Comparison of ENCODE assay signal across 9 cellular contexts in genomic region chr15:88982304-88982945, GRCh38.
DNase-seq lines count a peak whose midpoint lies in the region; ATAC-seq and TF ChIP-seq lines count a peak whose summit lies in the region.
"Had no signal": no experiment of that assay in that cellular context is flagged by ENCODE, and none has a peak within 500 bp of the region (broad histone marks: within the 10 kb centered on the region; RNA-seq: fewer than 3 reads in every experiment).

No MANE protein-coding gene starts in this region.

- DNase-seq in memory B cell (ENCODE audit: low spot score in 2 of 2), result no peak
- DNase-seq in stimulated activated CD4-positive, alpha-beta T cell treated with anti-CD3 and anti-CD28 coated beads, Interleukin-4, amount 100 ng/mL, for 4 hours, result no peak
- DNase-seq in CD4-positive, alpha-beta memory T cell, result no peak
- no peak for DNase-seq in NCI-H510A (lab: John Stamatoyannopoulos, UW)
- DNase-seq in SW480 (ENCODE audit: low spot score), result no peak

- H3K27me3 Mint-ChIP-seq in memory B cell, result peaks cover 5% of the 10 kb centered on the region
- H3K27me3 Mint-ChIP-seq in CD4-positive, alpha-beta memory T cell, result no peaks in the 10 kb centered on the region

- no peak overlapping the region for H3K27ac Mint-ChIP-seq in memory B cell
- no peak overlapping the region for H3K27ac Mint-ChIP-seq in CD4-positive, alpha-beta memory T cell

- H3K36me3 ChIP-seq in CD4-positive, alpha-beta memory T cell (ENCODE audit: insufficient read depth, low read length), result no peaks in the 10 kb centered on the region
- H3K36me3 ChIP-seq: SJSA1 had no signal

- ATAC-seq in GM18870 (IDR thresholded peaks at IDR 0.05; ENCODE audit: unreplicated experiment), result peak; percentile 93
- ATAC-seq in HG02885 (IDR thresholded peaks at IDR 0.05; ENCODE audit: poor library complexity, unreplicated experiment), result peak; percentile 99
- ATAC-seq in SK-N-SH treated with all-trans-retinoic acid at 6 μM for 48 hours, result peak; percentile 71
- ATAC-seq in memory B cell (ENCODE audit: low read depth), result peak; percentile 76

- H3K9me3 Mint-ChIP-seq in memory B cell, result no peaks in the 10 kb centered on the region
- no peaks in the 10 kb centered on the region for H3K9me3 Mint-ChIP-seq in CD4-positive, alpha-beta memory T cell

- no peaks in the 10 kb centered on the region for H3K9me3 ChIP-seq in CD4-positive, alpha-beta memory T cell (ENCODE audit: control insufficient read depth in 1 of 2, low read length in 2 of 2)
- H3K9me3 ChIP-seq: SJSA1 had no signal

- H3K4me1 ChIP-seq in CD4-positive, alpha-beta memory T cell (ENCODE audit: insufficient read depth, low read length), result no peaks in the 10 kb centered on the region

- no peaks in the 10 kb centered on the region for H3K36me3 Mint-ChIP-seq in memory B cell
- H3K36me3 Mint-ChIP-seq in CD4-positive, alpha-beta memory T cell, result no peaks in the 10 kb centered on the region

- intact Hi-C loops in CD4-positive, alpha-beta memory T cell (cut with micrococcal nuclease), result no loop called here

- CTCF ChIA-PET in CD4-positive, alpha-beta memory T cell (lab: Charles Lee; ENCODE audit: partially characterized antibody), result interaction anchor here (1.0 kb wide), 1 partner anchor 77 kb away, joined by 3 read pairs; no protein-coding TSS in a partner anchor

- no peak overlapping the region for H3K4me3 Mint-ChIP-seq in memory B cell
- no peak overlapping the region for H3K4me3 Mint-ChIP-seq in CD4-positive, alpha-beta memory T cell

- H3K27me3 ChIP-seq in CD4-positive, alpha-beta memory T cell (ENCODE audit: insufficient read depth, low read length), result no peaks in the 10 kb centered on the region
- H3K27me3 ChIP-seq: SJSA1 had no signal

- no peak overlapping the region for H3K27ac ChIP-seq in CD4-positive, alpha-beta memory T cell (ENCODE audit: low read depth, low read length)
- H3K27ac ChIP-seq: SJSA1 had no signal

- peaks cover 5% of the 10 kb centered on the region for H3K4me1 Mint-ChIP-seq in memory B cell
- H3K4me1 Mint-ChIP-seq in CD4-positive, alpha-beta memory T cell, result no peaks in the 10 kb centered on the region

- H3K4me3 ChIP-seq in CD4-positive, alpha-beta memory T cell (ENCODE audit: low read length in 2 of 2), result no peak overlapping the region
- H3K4me3 ChIP-seq: SJSA1 had no signal

- POLR2A ChIA-PET in CD4-positive, alpha-beta memory T cell (lab: Charles Lee; ENCODE audit: partially characterized antibody), result no interaction called here

TF ChIP-seq in SK-N-SH treated with all-trans-retinoic acid at 6 μM for 48 hours, 23 proteins besides CTCF, POLR2A, EP300 and RAD21:
- TF ChIP-seq ISL1 (CRISPR knock-in tag; IDR thresholded peaks at IDR 0.05) (no peak), ZFP3 (CRISPR knock-in tag; IDR thresholded peaks at IDR 0.05) (no peak), ARNTL (CRISPR knock-in tag; IDR thresholded peaks at IDR 0.05; ENCODE audit: borderline replicate concordance, low read depth) (no peak), ZNF70 (CRISPR knock-in tag; IDR thresholded peaks at IDR 0.05) (no peak), ZFP30 (CRISPR knock-in tag; IDR thresholded peaks at IDR 0.05) (no peak), TSHZ2 (CRISPR knock-in tag; IDR thresholded peaks at IDR 0.05) (no peak), TOX (CRISPR knock-in tag; IDR thresholded peaks at IDR 0.05; ENCODE audit: borderline replicate concordance) (no peak), BACH2 (CRISPR knock-in tag; IDR thresholded peaks at IDR 0.05; ENCODE audit: borderline replicate concordance) (no peak), CSDC2 (CRISPR knock-in tag; IDR thresholded peaks at IDR 0.05) (no peak), CREB5 (CRISPR knock-in tag; IDR thresholded peaks at IDR 0.05; ENCODE audit: low read depth) (no peak), OSR1 (CRISPR knock-in tag; IDR thresholded peaks at IDR 0.05) (no peak), GLIS3 (CRISPR knock-in tag; IDR thresholded peaks at IDR 0.05) (no peak), POU6F1 (CRISPR knock-in tag; IDR thresholded peaks at IDR 0.05; ENCODE audit: borderline replicate concordance, low read depth) (no peak), PPARA (CRISPR knock-in tag; IDR thresholded peaks at IDR 0.05; ENCODE audit: borderline replicate concordance) (no peak), ZNF8 (CRISPR knock-in tag; IDR thresholded peaks at IDR 0.05) (no peak), TCF4 (CRISPR knock-in tag; IDR thresholded peaks at IDR 0.05; ENCODE audit: borderline replicate concordance) (no peak)
TF ChIP-seq in SK-N-SH treated with all-trans-retinoic acid at 6 μM for 48 hours: peak in this region for 0.
